Comparison of ENCODE assay signal across 10 cellular contexts in genomic region chr3:184805351-184806038, GRCh38. TPM values are rescaled to one million over a fixed set of nuclear protein-coding genes. Genes with fewer than 3 reads are reported as not detected.
DNase-seq lines count a peak whose midpoint lies in the region; ATAC-seq, FAIRE-seq and TF ChIP-seq lines count a peak whose summit lies in the region.
"Had no signal": no experiment of that assay in that cellular context is flagged by ENCODE, and none has a peak within 500 bp of the region (broad histone marks: within the 10 kb centered on the region; RNA-seq: fewer than 3 reads in every experiment).

No MANE protein-coding gene starts in this region.

- H3K9me3 ChIP-seq in GM12878 (replicated peaks; ENCODE audit: control insufficient read depth, insufficient read depth, low read length): no peaks in the 10 kb centered on the region
- no peaks in the 10 kb centered on the region for H3K9me3 ChIP-seq in gastrocnemius medialis

- WGBS in GM12878 (ENCODE audit: insufficient coverage, insufficient replicate concordance, low lambda C conversion rate, missing lambda C conversion rate): 24% methylated on average over 3 of the region's 3 CpGs

- H3K4me3 ChIP-seq in GM12878 (no peak overlapping the region), gastrocnemius medialis (no peak overlapping the region)

- no peaks in the 10 kb centered on the region for H4K20me1 ChIP-seq in GM12878 (ENCODE audit: control insufficient read depth, insufficient read depth)

- H3K27me3 ChIP-seq in GM12878 (replicated peaks in 1 of 2; ENCODE audit: control insufficient read depth in 2 of 2, insufficient read depth in 2 of 2, low read length in 1 of 2): no peaks in the 10 kb centered on the region
- H3K27me3 ChIP-seq in gastrocnemius medialis: no peaks in the 10 kb centered on the region

- intact Hi-C loops in GM12878 (cut with micrococcal nuclease; ENCODE audit: unreplicated experiment): no loop called here
- intact Hi-C loops in gastrocnemius medialis (cut with DNase I; ENCODE audit: low total_unique reads): loop anchor here (5.0 kb wide), 1 partner anchor 93 kb away; the partner anchor contains the start of gene MAGEF1

- no peak overlapping the region for H3K9ac ChIP-seq in GM12878 (ENCODE audit: control insufficient read depth, insufficient read depth, low read length)

- no TSS peak for BruUV-seq in GM12878 (replicated peaks; lab: Mats Ljungman, UMichigan)

- no peaks in the 10 kb centered on the region for H3K36me3 ChIP-seq in GM12878 (ENCODE audit: control insufficient read depth in 2 of 2, insufficient read depth in 2 of 2, low read length in 1 of 2)
- H3K36me3 ChIP-seq in gastrocnemius medialis: no peaks in the 10 kb centered on the region

- TF ChIP-seq POLR2A in GM12878 (IDR thresholded peaks at IDR 0.05; ENCODE audit: low read depth, low read length) (no peak), gastrocnemius medialis (IDR thresholded peaks at IDR 0.05) (no peak)

- H3K27ac ChIP-seq in GM12878 (ENCODE audit: control insufficient read depth, insufficient read depth) (no peak overlapping the region), gastrocnemius medialis (peak overlapping the region; percentile 82 to 89 (median 85))

- RAD21 ChIA-PET in GM12878 (lab: Charles Lee; ENCODE audit: unreplicated experiment): no interaction called here

- CTCF ChIA-PET in GM12878 (lab: Yijun Ruan, JAX): interaction anchor here (0.6 to 1.6 kb wide), 3 partner anchors 8 to 245 kb away, joined by 3 to 4 read pairs (median 3); no protein-coding TSS in a partner anchor

- H2AFZ ChIP-seq in GM12878 (ENCODE audit: control insufficient read depth, low read depth, low read length): no peak overlapping the region

- H3K4me1 ChIP-seq in GM12878 (ENCODE audit: control insufficient read depth, insufficient read depth, low read length) (no peaks in the 10 kb centered on the region), gastrocnemius medialis (peaks cover 22 to 23% of the 10 kb centered on the region in 2 donors)

- peak; percentile 69 for DNase-seq in NCI-H2107 treated with DMSO at 0.1 percent for 48 hours (lab: John Stamatoyannopoulos, UW; ENCODE audit: unreplicated experiment)
- DNase-seq in NCI-H2107 (lab: John Stamatoyannopoulos, UW): no peak
- DNase-seq in NCI-H345 treated with DMSO at 0.1 percent for 48 hours (lab: John Stamatoyannopoulos, UW; ENCODE audit: unreplicated experiment): peak; percentile 58
- DNase-seq in GM12878 (ENCODE audit: low read depth, low spot score): no peak
- DNase-seq in gastrocnemius medialis: no peak
- DNase-seq in stimulated activated naive CD4-positive, alpha-beta T cell (lab: John Stamatoyannopoulos, UW): no peak

- ATAC-seq in GM12878 (no peak), gastrocnemius medialis (no peak), GM21367 (IDR thresholded peaks at IDR 0.05; ENCODE audit: unreplicated experiment) (no peak), GM19467 (IDR thresholded peaks at IDR 0.05; ENCODE audit: unreplicated experiment) (no peak)
- ATAC-seq: Panc1 had no signal

- in situ Hi-C loops in GM12878 (cut with MboI) (no loop called here), gastrocnemius medialis (cut with MboI; ENCODE audit: low sequenced_read_pairs in 4 of 4) (loop anchor here in 1 of 4 donors (25.0 kb wide), 1 partner anchor 443 kb away; the partner anchor contains the start of genes CLCN2 and POLR2H)

- SMC1A ChIA-PET in GM12878 (lab: Charles Lee; ENCODE audit: uncharacterized antibody, unreplicated experiment): interaction anchor here (0.6 to 1.2 kb wide), 2 partner anchors 17 to 508 kb away, joined by 3 to 5 read pairs; no protein-coding TSS in a partner anchor

- no peak overlapping the region for H3K4me2 ChIP-seq in GM12878 (ENCODE audit: control insufficient read depth, insufficient read depth)

- TF ChIP-seq CTCF in GM12878 (IDR thresholded peaks at IDR 0.05 in 2 of 3, conservative IDR thresholded peaks at IDR 0.05 in 1 of 3; ENCODE audit: control insufficient read depth in 2 of 3, extremely low read depth in 1 of 3, insufficient read depth in 1 of 3, low read depth in 3 of 3, low read length in 3 of 3): no peak
- no peak for TF ChIP-seq CTCF in gastrocnemius medialis (IDR thresholded peaks at IDR 0.05 in 4 of 5, conservative IDR thresholded peaks at IDR 0.05 in 1 of 5)

- TF ChIP-seq RAD21 in GM12878 (IDR thresholded peaks at IDR 0.05; ENCODE audit: insufficient read depth, low read depth, low read length): no peak

- POLR2A ChIA-PET in GM12878 (lab: Charles Lee): no interaction called here

- TF ChIP-seq EP300 in GM12878 (IDR thresholded peaks at IDR 0.05; ENCODE audit: borderline replicate concordance in 1 of 2, control insufficient read depth in 1 of 2, low read depth in 2 of 2, low read length in 2 of 2): no peak

- no peak for FAIRE-seq in GM12878 (lab: Jason Lieb, UNC)
- FAIRE-seq: H1 had no signal

- H3K79me2 ChIP-seq in GM12878 (ENCODE audit: control insufficient read depth, insufficient read depth, low read length): no peaks in the 10 kb centered on the region

TF ChIP-seq in GM12878, 131 proteins besides CTCF, POLR2A, EP300 and RAD21:
- TF ChIP-seq SPI1 (IDR thresholded peaks at IDR 0.05; ENCODE audit: borderline replicate concordance, insufficient read depth, low read depth, low read length) (0 out of 2 replicates have a peak, but pooled peaks have one; percentile 11), ATF3 (IDR thresholded peaks at IDR 0.05; ENCODE audit: borderline replicate concordance, extremely low read depth, low read depth, low read length) (no peak)

RNA-seq across cellular contexts. Expression of gene VPS8, which starts 6.5 kb away (rescaled TPM):
- total RNA-seq in GM12878 (2013; cell fraction: nucleolus; rRNA removed): 402 and 419 TPM in 2 replicates
- total RNA-seq in GM12878 (2014; rRNA removed): 23.2 and 35.9 TPM in 2 replicates
- 34.7 and 35.5 TPM in 2 replicates for total RNA-seq in GM12878 (2014; rRNA removed; fragmentation: Illumina TruSeq; extraction: Trizol)
- 27.6 and 29.3 TPM in 2 replicates for total RNA-seq in GM12878 (2021)
- polyA plus RNA-seq in GM12878 (2011; ENCODE audit: low read depth): 11.3 TPM
- polyA plus RNA-seq in GM12878 (2011; rRNA removed): 32.7 and 50.5 TPM in 2 replicates
- polyA plus RNA-seq in GM12878 (2011; cell fraction: cytosol; rRNA removed): 11.0 and 12.0 TPM in 2 replicates
- 72.5 and 77.4 TPM in 2 replicates for polyA plus RNA-seq in GM12878 (2011; cell fraction: nucleus; rRNA removed)
- polyA plus RNA-seq in GM12878 (2012): 12.1 and 13.5 TPM in 2 replicates
- 18.4 and 24.1 TPM in 2 replicates for polyA plus RNA-seq in GM12878 (2014; fragmentation: Illumina TruSeq; extraction: Trizol)
- polyA plus RNA-seq in GM12878 (2014; fragmentation: Nextera tagmentation; extraction: Ambion mirVana): 10 to 100 TPM in 1 of 2 experiments, 1 to 10 TPM in 1; 8.9 to 11.4 TPM
- polyA plus RNA-seq in GM12878 (2014; rRNA removed): 14.5 and 17.5 TPM in 2 replicates
- polyA plus RNA-seq in GM12878 (2016; fragmentation: Nextera tagmentation; extraction: Ambion mirVana): 10 to 100 TPM; 18.7 to 23.9 TPM
- polyA minus RNA-seq in GM12878 (2011; rRNA and poly(A)+ RNA removed): 72.2 and 93.0 TPM in 2 replicates
- polyA minus RNA-seq in GM12878 (2011; cell fraction: cytosol; rRNA and poly(A)+ RNA removed): 13.5 and 15.2 TPM in 2 replicates
- polyA minus RNA-seq in GM12878 (2011; cell fraction: nucleus; rRNA and poly(A)+ RNA removed): 135 and 225 TPM in 2 replicates
- 10 to 100 TPM; 37.2 to 64.1 (median 51.2) TPM for total RNA-seq in gastrocnemius medialis

Comparison
In these comparisons a context has a peak if more than half of its experiments do, and no peak if none do; other contexts are left out.
1. DNase-seq: peak in NCI-H2107 treated with DMSO at 0.1 percent for 48 hours (single experiment) and NCI-H345 treated with DMSO at 0.1 percent for 48 hours (single experiment); none in NCI-H2107 (single experiment), GM12878 (single experiment), gastrocnemius medialis (0 of 2) and stimulated activated naive CD4-positive, alpha-beta T cell (0 of 6).